13 cellular contexts compared by ENCODE assay signal in the genomic region with DNA sequence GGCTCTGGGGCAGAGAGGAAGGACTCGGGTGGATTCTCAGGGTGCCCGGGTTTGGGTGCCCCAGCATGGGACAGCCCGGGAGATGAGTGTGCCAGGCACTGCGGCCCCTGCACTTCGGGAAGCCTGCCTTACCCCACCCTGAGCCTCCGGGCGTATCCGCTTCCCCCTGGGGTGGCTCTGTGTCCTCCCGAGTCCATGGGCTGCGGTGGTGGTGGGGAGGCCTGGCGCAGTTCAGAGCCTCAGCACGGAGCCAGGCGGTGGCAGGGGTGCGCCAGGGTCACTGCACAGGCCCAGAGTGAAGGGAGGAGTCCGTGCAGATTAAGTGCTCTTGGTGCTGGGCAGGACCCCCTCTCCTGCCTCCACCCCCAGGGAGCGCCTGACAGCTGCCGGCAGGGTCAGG. TPM values are rescaled to one million over a fixed set of nuclear protein-coding genes. Genes with fewer than 3 reads are reported as not detected.
A peak's percentile ranks its signal among the peaks of the same experiment; 100 is the strongest.
DNase-seq lines count a peak whose midpoint lies in the region; ATAC-seq and TF ChIP-seq lines count a peak whose summit lies in the region.
"Had no signal": no experiment of that assay in that cellular context is flagged by ENCODE, and none has a peak within 500 bp of the region (broad histone marks: within the 10 kb centered on the region; RNA-seq: fewer than 3 reads in every experiment).

No MANE protein-coding gene starts in this region.

- H3K36me3 ChIP-seq in Panc1 (ENCODE audit: control insufficient read depth, insufficient read depth, low read length), result no peaks in the 10 kb centered on the region; the same call in 1 of the 2 replicates
- peaks cover 2 to 34% (median 8%) of the 10 kb centered on the region in 3 donors for H3K36me3 ChIP-seq in esophagus squamous epithelium
- H3K36me3 ChIP-seq in skeletal muscle tissue (ENCODE audit: control insufficient read depth in 3 of 3, insufficient read depth in 3 of 3, low read length in 3 of 3), result peaks cover 4 to 10% (median 9%) of the 10 kb centered on the region in 3 donors

- H3K4me3 ChIP-seq in Panc1 (ENCODE audit: low read depth in 2 of 2, low read length in 2 of 2) (no peak overlapping the region), esophagus squamous epithelium (no peak overlapping the region), skeletal muscle tissue (ENCODE audit: low read length in 3 of 3) (no peak overlapping the region)
- H3K4me3 ChIP-seq: body of pancreas had no signal

- H3K9ac ChIP-seq in skeletal muscle tissue (ENCODE audit: low read depth in 1 of 3, low read length in 3 of 3), result peak overlapping the region in 1 of 3 donors; percentile 14

- no peak for DNase-seq in Panc1 (ENCODE audit: low read depth, low spot score)
- DNase-seq in esophagus squamous epithelium (lab: John Stamatoyannopoulos, UW), result no peak
- DNase-seq in Kasumi-1 (lab: John Stamatoyannopoulos, UW), result no peak
- no peak for DNase-seq in H4 (ENCODE audit: low spot score)
- DNase-seq: activated CD8-positive, alpha-beta memory T cell treated with anti-CD3 and anti-CD28 coated beads, Interleukin-2, amount 50 U/mL, for 4 hours; HCEC 1CT; NCI-H2029 treated with DMSO at 0.1 percent for 48 hours; OCI-M1; stimulated activated CD4-positive, alpha-beta T cell treated with anti-CD3 and anti-CD28 coated beads, Interleukin-1b, Interleukin-23, amount 100 ng/mL, for 48 hours had no signal

- in situ Hi-C loops in Panc1 (cut with HindIII; ENCODE audit: low pct_unique_long_range_greater_than_20kb, low sequenced_read_pairs), result no loop called here

- POLR2A ChIA-PET in Panc1 (lab: Charles Lee), result no interaction called here

- no peak for TF ChIP-seq POLR2A in esophagus squamous epithelium (IDR thresholded peaks at IDR 0.05)

- TF ChIP-seq CTCF in Panc1 (IDR thresholded peaks at IDR 0.05) (no peak), esophagus squamous epithelium (IDR thresholded peaks at IDR 0.05) (no peak)

- 28 to 63% methylated on average over 3 to 6 of the region's 17 CpGs for WGBS in esophagus squamous epithelium, 2 donors

- intact Hi-C loops in Panc1 (cut with micrococcal nuclease; ENCODE audit: unreplicated experiment) (no loop called here), esophagus squamous epithelium (cut with DNase I) (no loop called here)

- H3K27me3 ChIP-seq in Panc1 (ENCODE audit: control insufficient read depth, insufficient read depth, low read length) (no peaks in the 10 kb centered on the region), esophagus squamous epithelium (peaks cover 0 to 45% (median 0%) of the 10 kb centered on the region in 4 donors), skeletal muscle tissue (ENCODE audit: control insufficient read depth in 3 of 3, insufficient read depth in 3 of 3, low read length in 3 of 3) (peaks cover 5 to 14% (median 14%) of the 10 kb centered on the region in 3 donors)
- H3K27me3 ChIP-seq: body of pancreas had no signal

- no peaks in the 10 kb centered on the region for H3K9me3 ChIP-seq in Panc1 (ENCODE audit: control insufficient read depth, insufficient read depth, low read depth, low read length)
- H3K9me3 ChIP-seq in esophagus squamous epithelium, result no peaks in the 10 kb centered on the region
- H3K9me3 ChIP-seq in skeletal muscle tissue (ENCODE audit: control insufficient read depth in 3 of 3, low read length in 3 of 3), result no peaks in the 10 kb centered on the region
- H3K9me3 ChIP-seq: body of pancreas had no signal

- CTCF ChIA-PET in Panc1 (lab: Charles Lee), result no interaction called here

- H3K27ac ChIP-seq in Panc1 (ENCODE audit: low read length), result 0 out of 2 replicates have a peak overlapping the region, but pooled peaks have one; percentile 12
- H3K27ac ChIP-seq in esophagus squamous epithelium, result peak overlapping the region; percentile 24 to 85 (median 58)
- peak overlapping the region; percentile 36 for H3K27ac ChIP-seq in skeletal muscle tissue (ENCODE audit: low read depth, low read length)

- peaks cover 31% of the 10 kb centered on the region for H3K4me1 ChIP-seq in Panc1 (ENCODE audit: control insufficient read depth, insufficient read depth, low read length)
- H3K4me1 ChIP-seq in esophagus squamous epithelium, result peaks cover 27 to 94% (median 58%) of the 10 kb centered on the region in 3 donors
- peaks cover 53 to 72% (median 57%) of the 10 kb centered on the region in 3 donors for H3K4me1 ChIP-seq in skeletal muscle tissue (ENCODE audit: control insufficient read depth in 3 of 3, insufficient read depth in 3 of 3, low read length in 3 of 3)
- H3K4me1 ChIP-seq: body of pancreas had no signal

- no TSS peak for BruUV-seq in Panc1 (replicated peaks; lab: Mats Ljungman, UMichigan)

- ATAC-seq in Panc1, result peak; percentile 8
- no peak for ATAC-seq in GM19035 (IDR thresholded peaks at IDR 0.05; ENCODE audit: unreplicated experiment)
- ATAC-seq: body of pancreas had no signal

RNA-seq across cellular contexts. Expression of a gene that starts 20.7 kb away (rescaled TPM):
- total RNA-seq in Panc1 (2021; ENCODE audit: unreplicated experiment) (95.6 TPM), esophagus squamous epithelium (10 to 100 TPM; 32.4 to 70.0 (median 54.4) TPM), skeletal muscle tissue (30.3 TPM)
- polyA plus RNA-seq in Panc1 (2012; ENCODE audit: insufficient read length), result 123 TPM
- 15.0 and 16.4 TPM in 2 replicates for total RNA-seq in H4 (2014; rRNA removed; shearing (Covaris generic))

RNA-seq across cellular contexts. Expression of a gene that starts 25.9 kb away (rescaled TPM):
- total RNA-seq in Panc1 (2021; ENCODE audit: unreplicated experiment) (not detected), esophagus squamous epithelium (100 to 1,000 TPM in 1 of 4 donors, 10 to 100 TPM in 3; 46.0 to 141 (median 68.5) TPM), skeletal muscle tissue (not detected)
- polyA plus RNA-seq in Panc1 (2012; ENCODE audit: insufficient read length), result not detected
- total RNA-seq in H4 (2014; rRNA removed; shearing (Covaris generic)), result not detected in 2 replicates
- total RNA-seq: CD4-positive, alpha-beta memory T cell had no signal
- polyA plus RNA-seq: CD4-positive, alpha-beta memory T cell had no signal

RNA-seq across cellular contexts. Expression of a gene that starts 35.8 kb away (rescaled TPM):
- total RNA-seq in Panc1 (2021; ENCODE audit: unreplicated experiment), result 1.9 TPM
- 1.8 TPM for polyA plus RNA-seq in Panc1 (2012; ENCODE audit: insufficient read length)
- 10 to 100 TPM; 36.8 to 66.6 (median 47.6) TPM for total RNA-seq in esophagus squamous epithelium
- 2.6 TPM for total RNA-seq in skeletal muscle tissue
- total RNA-seq in H4 (2014; rRNA removed; shearing (Covaris generic)), result 0.06 and 0.52 TPM in 2 replicates

RNA-seq across cellular contexts. Expression of a gene that starts 49.8 kb away (rescaled TPM):
- total RNA-seq in Panc1 (2021; ENCODE audit: unreplicated experiment) (not detected), esophagus squamous epithelium (under 1 TPM; 0.41 to 0.76 (median 0.69) TPM), skeletal muscle tissue (74.1 TPM)
- polyA plus RNA-seq in Panc1 (2012; ENCODE audit: insufficient read length), result not detected
- total RNA-seq in H4 (2014; rRNA removed; shearing (Covaris generic)), result 0.08 TPM in 1 of 2 replicates, not detected in the other
- total RNA-seq: CD4-positive, alpha-beta memory T cell had no signal
- polyA plus RNA-seq: CD4-positive, alpha-beta memory T cell had no signal

Comparison
In these comparisons a context has a peak if more than half of its experiments do, and no peak if none do; other contexts are left out.
1. RNA of a gene that starts 25.9 kb away (total RNA-seq): 46.0 to 141 TPM in esophagus squamous epithelium; not detected in Panc1 (single experiment), not detected in skeletal muscle tissue (single experiment) and not detected in H4; every median in the first group is over 10 times any median in the second.
2. RNA of a gene that starts 35.8 kb away (total RNA-seq): 36.8 to 66.6 TPM in esophagus squamous epithelium; 2.6 TPM in skeletal muscle tissue (single experiment), 1.9 TPM in Panc1 (single experiment) and 0.06 to 0.52 TPM in H4; every median in the first group is over 10 times any median in the second.
3. Peak in every context shown above with its lines, with median percentiles within 50 percentile points of each other: H3K27ac ChIP-seq.